In genomic region chr13:113208424-113209335, GRCh38 we compare ENCODE assay signal across 8 cellular contexts. TPM values are rescaled to one million over a fixed set of nuclear protein-coding genes. Genes with fewer than 3 reads are reported as not detected.
DNase-seq lines count a peak whose midpoint lies in the region; ATAC-seq and TF ChIP-seq lines count a peak whose summit lies in the region.

Gene PCID2, minus strand, starts transcription at chr13:113208669. Its CDS starts 35 bp downstream, at chr13:113208634.

- no peaks in the 10 kb centered on the region for H3K9me3 Mint-ChIP-seq in T-cell

- 0 to 1% (median 1%) methylated on average over 77 to 102 of the region's 102 CpGs for WGBS in adipose tissue, 3 donors
- 0 to 1% (median 0%) methylated on average over 19 to 102 of the region's 102 CpGs for WGBS in heart left ventricle, 4 donors
- 0 to 1% methylated on average over 10 to 55 of the region's 102 CpGs for WGBS in upper lobe of left lung, 2 donors

- peaks cover 0 to 32% (median 14%) of the 10 kb centered on the region in 9 donors for H3K36me3 ChIP-seq in heart left ventricle
- H3K36me3 ChIP-seq in upper lobe of left lung: peaks cover 0 to 9% (median 4%) of the 10 kb centered on the region in 4 donors

- H3K9me3 ChIP-seq in heart left ventricle (no peaks in the 10 kb centered on the region), upper lobe of left lung (no peaks in the 10 kb centered on the region)

- CTCF ChIA-PET in T-cell (lab: Charles Lee): no interaction called here

- peak in 1 of 2 donors; percentile 69 for TF ChIP-seq POLR2A in heart left ventricle (IDR thresholded peaks at IDR 0.05)
- TF ChIP-seq POLR2A in upper lobe of left lung (IDR thresholded peaks at IDR 0.05): peak; percentile 71 to 87 (median 80)

- peaks cover 66 to 68% (median 68%) of the 10 kb centered on the region in 3 donors for H3K4me1 Mint-ChIP-seq in T-cell

- intact Hi-C loops in heart left ventricle (cut with DNase I) (loop anchor here in 3 of 10 donors (5.0 to 10.0 kb wide), 3 partner anchors 51 to 56 kb away; partner anchors contain the start of gene PROZ (in 2 of the 3)), posterior vena cava (cut with DNase I) (no loop called here)

- H3K27me3 Mint-ChIP-seq in T-cell: no peaks in the 10 kb centered on the region

- H3K27ac ChIP-seq in adipose tissue (ENCODE audit: low read depth, low read length): peak within 1 kb of the TSS; percentile 86
- peak within 1 kb of the TSS; percentile 98 to 100 (median 99) for H3K27ac ChIP-seq in heart left ventricle
- peak within 1 kb of the TSS; percentile 96 to 99 (median 98) for H3K27ac ChIP-seq in upper lobe of left lung

- no peaks in the 10 kb centered on the region for H3K27me3 ChIP-seq in heart left ventricle
- H3K27me3 ChIP-seq in upper lobe of left lung: no peaks in the 10 kb centered on the region

- H3K4me1 ChIP-seq in heart left ventricle (peaks cover 1 to 79% (median 61%) of the 10 kb centered on the region in 12 donors), upper lobe of left lung (peaks cover 22 to 56% (median 33%) of the 10 kb centered on the region in 4 donors)

- peak within 1 kb of the TSS; percentile 95 for H3K4me3 ChIP-seq in GM12875 (ENCODE audit: low read depth, low read length)
- peak within 1 kb of the TSS; percentile 76 to 99 (median 92) for H3K4me3 ChIP-seq in heart left ventricle
- H3K4me3 ChIP-seq in upper lobe of left lung: peak within 1 kb of the TSS; percentile 82 to 97 (median 90)

- TF ChIP-seq CTCF in GM12875 (IDR thresholded peaks at IDR 0.05; ENCODE audit: borderline replicate concordance, insufficient read depth, low read depth, low read length) (no peak), heart left ventricle (IDR thresholded peaks at IDR 0.05) (peak in 2 of 12 donors; percentile 17 to 26), upper lobe of left lung (IDR thresholded peaks at IDR 0.05) (peak in 2 of 6 experiments; percentile 11 to 13)

- H3K27ac Mint-ChIP-seq in T-cell: peak within 1 kb of the TSS; percentile 77 to 86

- H3K4me3 Mint-ChIP-seq in T-cell: peak within 1 kb of the TSS; percentile 86 to 92 (median 87)

- POLR2A ChIA-PET in T-cell (lab: Charles Lee): no interaction called here

- H3K36me3 Mint-ChIP-seq in T-cell: peaks cover 22% of the 10 kb centered on the region

- ATAC-seq in HG02678 (IDR thresholded peaks at IDR 0.05; ENCODE audit: unreplicated experiment) (peak; percentile 73), T-cell (replicated peaks in 1 of 4) (peak; percentile 72 to 77 (median 73)), heart left ventricle (peak; percentile 65 to 87 (median 85)), upper lobe of left lung (ENCODE audit: low FRiP score in 2 of 2) (peak; percentile 95 to 97)

- peak in 1 of 4 donors; percentile 80 for TF ChIP-seq EP300 in upper lobe of left lung (IDR thresholded peaks at IDR 0.05)

- peak; percentile 97 to 99 (median 97) for DNase-seq in NCI-H1417 (lab: John Stamatoyannopoulos, UW)
- DNase-seq in T-cell: peak; percentile 78 to 94 (median 87)
- DNase-seq in heart left ventricle: peak; percentile 89 to 94 (median 90)
- DNase-seq in posterior vena cava (ENCODE audit: low spot score): peak; percentile 97
- peak; percentile 90 to 98 for DNase-seq in upper lobe of left lung

RNA-seq across cellular contexts. Expression of gene PCID2, which starts in this region (rescaled TPM):
- total RNA-seq in T-cell: 10 to 100 TPM; 45.3 to 68.6 (median 63.2) TPM
- 10 to 100 TPM; 23.6 to 37.8 (median 28.4) TPM for polyA plus RNA-seq in adipose tissue
- total RNA-seq in heart left ventricle: 10 to 100 TPM; 40.1 to 60.2 (median 45.2) TPM
- polyA plus RNA-seq in heart left ventricle: 10 to 100 TPM; 30.0 to 57.7 TPM
- total RNA-seq in posterior vena cava: 10 to 100 TPM; 31.4 to 32.2 TPM
- 10 to 100 TPM; 30.7 to 62.5 (median 37.1) TPM for total RNA-seq in upper lobe of left lung

Comparison
In these comparisons a context has a peak if more than half of its experiments do, and no peak if none do; other contexts are left out.
1. Peak in every context shown above with its lines: DNase-seq, ATAC-seq, H3K4me3 ChIP-seq and H3K27ac ChIP-seq.